ENCODE assay signal across 7 cellular contexts in genomic region chr4:13544556-13545393, GRCh38. TPM values are rescaled to one million over a fixed set of nuclear protein-coding genes. Genes with fewer than 3 reads are reported as not detected.
A peak's percentile ranks its signal among the peaks of the same experiment; 100 is the strongest.
DNase-seq lines count a peak whose midpoint lies in the region; TF ChIP-seq lines count a peak whose summit lies in the region.

No MANE protein-coding gene starts in this region.

- H3K23me2 ChIP-seq in H9 (ENCODE audit: insufficient read length, low read depth, low read length, poor library complexity, severe bottlenecking) = peaks cover 25% of the 10 kb centered on the region

- peaks cover 3% of the 10 kb centered on the region for H4K20me1 ChIP-seq in H9 (ENCODE audit: control insufficient read depth, insufficient read depth, insufficient read length)

- no peak overlapping the region for H2BK5ac ChIP-seq in H9 (ENCODE audit: insufficient read length, low read length)

- H3K36me3 ChIP-seq in MG63 = no peaks in the 10 kb centered on the region
- H3K36me3 ChIP-seq in SJSA1 = no peaks in the 10 kb centered on the region

- H3K56ac ChIP-seq in H9 (ENCODE audit: insufficient read length, low read depth, low read length) = no peak overlapping the region

- no peak overlapping the region for H3T11ph ChIP-seq in H9 (ENCODE audit: low read length)

- peak overlapping the region; percentile 60 for H3K4me2 ChIP-seq in H9 (ENCODE audit: insufficient read depth, insufficient read length, low read length)

- no peak overlapping the region for H2AFZ ChIP-seq in H9 (ENCODE audit: low read length)

- H3K27ac ChIP-seq in H9 (ENCODE audit: insufficient read length, low read depth, low read length) (no peak overlapping the region), SJSA1 (peak overlapping the region; percentile 47; the same call in 1 of the 2 replicates), coronary artery (no peak overlapping the region)

- H2BK120ac ChIP-seq in H9 (ENCODE audit: low read depth, low read length, poor library complexity, severe bottlenecking) = no peak overlapping the region

- H3K4me1 ChIP-seq in H9 (ENCODE audit: insufficient read depth, low read length) (no peaks in the 10 kb centered on the region), SJSA1 (replicated peaks) (peaks cover 10% of the 10 kb centered on the region; the same call in 1 of the 2 replicates)

- TF ChIP-seq CTCF in H9 (conservative IDR thresholded peaks at IDR 0.05) = no peak
- TF ChIP-seq CTCF in coronary artery (IDR thresholded peaks at IDR 0.05) = no peak

- no peak overlapping the region for H4K91ac ChIP-seq in H9 (ENCODE audit: insufficient read length, low read depth, low read length)

- no peak overlapping the region for H2BK12ac ChIP-seq in H9 (ENCODE audit: insufficient read length, low read depth, low read length)

- no peak overlapping the region for H2BK15ac ChIP-seq in H9 (ENCODE audit: low read depth, low read length)

- H3K4me3 ChIP-seq in GM08714 (ENCODE audit: low read length) (peak overlapping the region; percentile 63), MG63 (peak overlapping the region; percentile 66), SJSA1 (peak overlapping the region; percentile 57), coronary artery (peak overlapping the region; percentile 66)

- H3K27ac Mint-ChIP-seq in H9 = 0 out of 7 replicates have a peak overlapping the region, but pooled peaks of 1 of the 3 experiments have one; percentile 13

- H2AK5ac ChIP-seq in H9 (ENCODE audit: insufficient read length, low read length) = no peak overlapping the region

- H4K8ac ChIP-seq in H9 (replicated peaks; ENCODE audit: insufficient read length, low read depth, low read length) = no peak overlapping the region

- no peaks in the 10 kb centered on the region for H3K9me3 ChIP-seq in H9 (ENCODE audit: control insufficient read depth, low read depth, low read length)
- no peaks in the 10 kb centered on the region for H3K9me3 ChIP-seq in MG63
- no peaks in the 10 kb centered on the region for H3K9me3 ChIP-seq in SJSA1 (replicated peaks)

- H4K5ac ChIP-seq in H9 (ENCODE audit: insufficient read length, low read depth, low read length) = no peak overlapping the region

- H3K18ac ChIP-seq in H9 (ENCODE audit: insufficient read length, low read depth, low read length) = no peak overlapping the region

- H3K4me1 Mint-ChIP-seq in H9 = peaks cover 41 to 47% of the 10 kb centered on the region in 2 experiments

- peaks cover 93% of the 10 kb centered on the region for H3K27me3 Mint-ChIP-seq in H9 (ENCODE audit: low read depth)

- H3K79me1 ChIP-seq in H9 (ENCODE audit: insufficient read depth, low read depth, low read length, poor library complexity, severe bottlenecking) = no peaks in the 10 kb centered on the region

- H3K23ac ChIP-seq in H9 (ENCODE audit: insufficient read length, low read depth, low read length) = no peak overlapping the region

- peaks cover 67% of the 10 kb centered on the region for H3K27me3 ChIP-seq in H9 (ENCODE audit: insufficient read depth, low read length)
- H3K27me3 ChIP-seq in MG63 = no peaks in the 10 kb centered on the region
- H3K27me3 ChIP-seq in SJSA1 (replicated peaks) = no peaks in the 10 kb centered on the region

- no peak overlapping the region for H3K9ac ChIP-seq in H9 (ENCODE audit: extremely low read depth, insufficient read length, low read length)

- DNase-seq in H9 (peak; percentile 97), MG63 (peak; percentile 80), SJSA1 (ENCODE audit: low read depth in 1 of 2, low spot score in 2 of 2) (peak; percentile 77 to 79), coronary artery (ENCODE audit: low spot score) (no peak), left kidney (ENCODE audit: low read depth, low spot score) (peak; percentile 93)
- peak; percentile 48 for DNase-seq in stimulated activated CD4-positive, alpha-beta T cell treated with anti-CD3 and anti-CD28 coated beads, Interleukin-4, amount 100 ng/mL, for 1 hour

- peaks cover 6 to 8% of the 10 kb centered on the region in 2 experiments; a peak in 4 of 5 replicates for H3K9me3 Mint-ChIP-seq in H9

- H3K79me2 ChIP-seq in H9 (ENCODE audit: insufficient read depth, low read length) = no peaks in the 10 kb centered on the region

- no peaks in the 10 kb centered on the region; a peak in 1 of 7 replicates for H3K36me3 Mint-ChIP-seq in H9 (ENCODE audit: insufficient read depth in 1 of 3, low read depth in 3 of 3)

- WGBS in H9 (ENCODE audit: extremely low coverage, insufficient read length, low lambda C conversion rate) = no CpG with 5 or more reads among the region's 59 CpGs

- H3K4ac ChIP-seq in H9 (ENCODE audit: low read depth, low read length) = no peak overlapping the region

- H3K14ac ChIP-seq in H9 (ENCODE audit: insufficient read depth, low read length) = no peak overlapping the region

- H3K4me3 Mint-ChIP-seq in H9 = peak overlapping the region; percentile 73 to 93

- no peak overlapping the region for H2BK20ac ChIP-seq in H9 (ENCODE audit: low read depth, low read length, poor library complexity, severe bottlenecking)

RNA-seq across cellular contexts. Expression of gene NKX3-2, which starts 0.5 kb away (rescaled TPM):
- 1.9 and 2.3 TPM in 2 replicates for total RNA-seq in H9 (2021)
- 1.2 and 1.5 TPM in 2 replicates for total RNA-seq in MG63 (2014; rRNA removed; shearing (Covaris generic); ENCODE audit: low replicate concordance)
- total RNA-seq in SJSA1 (2014; rRNA removed; shearing (Covaris generic)) = 2.8 and 3.1 TPM in 2 replicates
